16 cellular contexts compared by ENCODE assay signal in the genomic region with DNA sequence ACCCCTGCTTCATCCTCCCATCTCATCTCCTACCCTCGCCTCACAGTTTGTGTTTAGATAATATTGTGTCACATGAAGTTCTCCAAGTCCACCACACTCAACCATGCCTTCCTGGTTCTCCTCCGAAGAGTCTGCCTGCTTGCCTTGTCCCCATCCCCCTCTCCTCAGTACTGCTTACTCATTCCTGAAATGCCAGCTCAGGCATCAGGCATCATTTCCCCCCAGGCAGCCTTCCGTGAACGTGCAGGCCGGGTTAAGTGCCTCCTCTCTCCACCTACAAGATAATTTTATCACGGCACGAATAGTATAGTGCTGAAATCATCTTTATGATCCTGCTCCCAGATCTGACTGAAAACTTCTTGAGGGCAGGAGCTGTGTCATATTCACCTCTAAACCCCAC. TPM values are rescaled to one million over a fixed set of nuclear protein-coding genes. Genes with fewer than 3 reads are reported as not detected.
DNase-seq lines count a peak whose midpoint lies in the region; FAIRE-seq and TF ChIP-seq lines count a peak whose summit lies in the region.
"Had no signal": no experiment of that assay in that cellular context is flagged by ENCODE, and none has a peak within 500 bp of the region (broad histone marks: within the 10 kb centered on the region; RNA-seq: fewer than 3 reads in every experiment).

No MANE protein-coding gene starts in this region.

- no peaks in the 10 kb centered on the region for H3K9me3 ChIP-seq in astrocyte (ENCODE audit: insufficient read depth, low read depth, low read length)
- H3K9me3 ChIP-seq: transverse colon had no signal

- H3K36me3 ChIP-seq in astrocyte (ENCODE audit: insufficient read depth, low read length), result no peaks in the 10 kb centered on the region
- H3K36me3 ChIP-seq: transverse colon had no signal

- H3K4me1 Mint-ChIP-seq in astrocyte (ENCODE audit: low read depth, unreplicated experiment), result no peaks in the 10 kb centered on the region
- H3K4me1 Mint-ChIP-seq: mesothelial cell of epicardium had no signal

- in situ Hi-C loops in ACHN (cut with HindIII; ENCODE audit: low pct_ligation_motif_present, low pct_unique_long_range_greater_than_20kb, low sequenced_read_pairs), result no loop called here

- H3K4me3 Mint-ChIP-seq in astrocyte (ENCODE audit: unreplicated experiment), result no peak overlapping the region
- H3K4me3 Mint-ChIP-seq: activated CD8-positive, alpha-beta T cell treated with anti-CD3 and anti-CD28 coated beads, Interleukin-2, amount 10 ng/mL, durations not matched to agents 7 days and 5 days; mesothelial cell of epicardium had no signal

- H2AFZ ChIP-seq in astrocyte (ENCODE audit: low read depth, low read length), result no peak overlapping the region

- TF ChIP-seq CTCF in astrocyte (IDR thresholded peaks at IDR 0.05; ENCODE audit: insufficient read depth, low read depth, low read length), result no peak

- DNase-seq in ACHN (peak; percentile 33), HT1080 (ENCODE audit: low read depth) (peak; percentile 86), astrocyte (ENCODE audit: low read depth) (no peak), islet precursor cell (peak; percentile 89), NOMO-1 treated with DMSO at 0.1 percent for 48 hours (lab: John Stamatoyannopoulos, UW; ENCODE audit: unreplicated experiment) (no peak), anterior cingulate cortex (lab: John Stamatoyannopoulos, UW) (no peak), RPMI8226 (no peak)
- no peak for DNase-seq in activated naive CD4-positive, alpha-beta T cell (lab: John Stamatoyannopoulos, UW)
- DNase-seq: activated CD8-positive, alpha-beta T cell treated with anti-CD3 and anti-CD28 coated beads, Interleukin-2, amount 10 ng/mL, durations not matched to agents 7 days and 5 days; activated gamma-delta T cell treated with Interleukin-2 at 50 U/mL for 16 hours; T-helper 9 cell; transverse colon had no signal

- no peaks in the 10 kb centered on the region for H3K4me1 ChIP-seq in astrocyte (ENCODE audit: insufficient read depth, low read length)

- H3K36me3 Mint-ChIP-seq in astrocyte (ENCODE audit: low read depth, unreplicated experiment), result no peaks in the 10 kb centered on the region

- H3K4me2 ChIP-seq in astrocyte (ENCODE audit: low read length), result no peak overlapping the region

- H3K4me3 ChIP-seq in astrocyte (ENCODE audit: insufficient read depth, low read depth, low read length), result no peak overlapping the region
- H3K4me3 ChIP-seq: transverse colon had no signal

- H3K27ac Mint-ChIP-seq in astrocyte (ENCODE audit: unreplicated experiment), result peak overlapping the region; percentile 28
- H3K27ac Mint-ChIP-seq: activated CD8-positive, alpha-beta T cell treated with anti-CD3 and anti-CD28 coated beads, Interleukin-2, amount 10 ng/mL, durations not matched to agents 7 days and 5 days; mesothelial cell of epicardium had no signal

- H3K27me3 Mint-ChIP-seq in astrocyte (ENCODE audit: low read depth, unreplicated experiment), result peaks cover 3% of the 10 kb centered on the region

- peaks cover 6% of the 10 kb centered on the region for H3K9me3 Mint-ChIP-seq in astrocyte (ENCODE audit: unreplicated experiment)

- no peaks in the 10 kb centered on the region for H3K27me3 ChIP-seq in astrocyte (ENCODE audit: insufficient read depth, low read length)
- H3K27me3 ChIP-seq: transverse colon had no signal

- no peak overlapping the region for H3K9ac ChIP-seq in astrocyte (ENCODE audit: low read length)

- H3K79me2 ChIP-seq in astrocyte (ENCODE audit: insufficient read depth, low read length), result no peaks in the 10 kb centered on the region

- no peaks in the 10 kb centered on the region for H4K20me1 ChIP-seq in astrocyte (ENCODE audit: insufficient read depth, low read length)

- FAIRE-seq in astrocyte (lab: Jason Lieb, UNC), result no peak
- FAIRE-seq: D721Med, endometrium had no signal

- H3K27ac ChIP-seq in astrocyte (ENCODE audit: low read depth, low read length), result no peak overlapping the region
- H3K27ac ChIP-seq: transverse colon had no signal

RNA-seq across cellular contexts. Expression of a gene that starts 48.8 kb away (rescaled TPM):
- 0.32 and 0.57 TPM in 2 replicates for total RNA-seq in HT1080 (2014; rRNA removed; shearing (Covaris generic))
- 2.1 and 2.6 TPM in 2 replicates for polyA plus RNA-seq in HT1080 (2015; cell fraction: cytosol; rRNA removed)
- 1.6 and 1.9 TPM in 2 replicates for polyA plus RNA-seq in HT1080 (2015; cell fraction: nucleus; rRNA removed)
- 4.7 and 9.2 TPM in 2 replicates for total RNA-seq in astrocyte
- total RNA-seq: A673; activated CD8-positive, alpha-beta T cell treated with anti-CD3 and anti-CD28 coated beads, Interleukin-2, amount 10 ng/mL, durations not matched to agents 7 days and 5 days had no signal

Comparison
In these comparisons a context has a peak if more than half of its experiments do, and no peak if none do; other contexts are left out.
1. DNase-seq: peak in ACHN (single experiment), HT1080 (single experiment) and islet precursor cell (single experiment); none in astrocyte (single experiment), NOMO-1 treated with DMSO at 0.1 percent for 48 hours (single experiment), activated naive CD4-positive, alpha-beta T cell (0 of 4), anterior cingulate cortex (0 of 58) and RPMI8226 (single experiment).